Comparison of ENCODE assay signal across 23 cellular contexts in the genomic region with DNA sequence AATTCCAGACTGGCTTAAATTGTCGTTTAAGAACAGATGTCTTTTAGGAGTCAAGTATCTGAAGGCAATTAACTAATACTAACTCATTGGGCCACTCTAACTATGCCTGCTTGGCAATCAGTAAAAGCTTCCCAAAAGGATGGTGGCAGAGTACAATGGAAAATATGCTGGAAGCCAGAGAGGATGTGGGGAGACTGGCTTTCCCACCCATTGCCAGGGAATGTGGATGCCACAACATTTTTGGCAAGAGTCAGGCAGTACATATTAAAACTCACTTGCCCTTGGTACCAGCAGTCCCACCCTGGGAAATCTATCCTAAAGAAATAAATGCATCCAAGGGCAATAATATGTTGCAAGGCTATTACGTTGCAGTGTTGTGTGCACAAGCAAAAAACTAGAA.
DNase-seq lines count a peak whose midpoint lies in the region; ATAC-seq and TF ChIP-seq lines count a peak whose summit lies in the region.
"Had no signal": no experiment of that assay in that cellular context is flagged by ENCODE, and none has a peak within 500 bp of the region (broad histone marks: within the 10 kb centered on the region; RNA-seq: fewer than 3 reads in every experiment).

No MANE protein-coding gene starts in this region.

- TF ChIP-seq POLR2A in gastroesophageal sphincter (IDR thresholded peaks at IDR 0.05), result no peak

- TF ChIP-seq CTCF in fibroblast of the aortic adventitia (IDR thresholded peaks at IDR 0.05; ENCODE audit: insufficient read depth, low read length), result no peak
- TF ChIP-seq CTCF in GM10248 (IDR thresholded peaks at IDR 0.05; ENCODE audit: control extremely low read depth, extremely low read depth, low read depth, missing control alignments), result no peak
- no peak for TF ChIP-seq CTCF in gastroesophageal sphincter (IDR thresholded peaks at IDR 0.05)

- no peaks in the 10 kb centered on the region for H3K9me3 ChIP-seq in gastroesophageal sphincter
- H3K9me3 ChIP-seq: esophagus muscularis mucosa, gastrocnemius medialis, suprapubic skin, upper lobe of left lung had no signal

- POLR2A ChIA-PET in GM10248 (lab: Yijun Ruan, JAX), result no interaction called here

- H3K4me3 ChIP-seq in fibroblast of the aortic adventitia (ENCODE audit: low read depth, low read length) (no peak overlapping the region), gastroesophageal sphincter (no peak overlapping the region)
- H3K4me3 ChIP-seq: esophagus muscularis mucosa, gastrocnemius medialis, suprapubic skin, upper lobe of left lung had no signal

- peaks cover 0 to 15% (median 0%) of the 10 kb centered on the region in 3 donors for H3K4me1 ChIP-seq in gastroesophageal sphincter
- H3K4me1 ChIP-seq: upper lobe of left lung had no signal

- WGBS in gastroesophageal sphincter (ENCODE audit: low coverage in 1 of 2), 2 donors, result 69 to 71% methylated on average over 2 of the region's 2 CpGs

- DNase-seq in AG20443 (ENCODE audit: low spot score), result peak; percentile 59
- peak; percentile 35 for DNase-seq in HT1080 (ENCODE audit: low read depth)
- peak; percentile 19 for DNase-seq in fibroblast of the aortic adventitia (ENCODE audit: low read depth)
- no peak for DNase-seq in GM10248 (ENCODE audit: extremely low spot score)
- DNase-seq in DMS153 (lab: John Stamatoyannopoulos, UW), result no peak
- DNase-seq: activated CD4-positive, alpha-beta T cell treated with anti-CD3 and anti-CD28 coated beads, Interleukin-2, amount 50 U/mL, for 48 hours; activated CD4-positive, CD25-positive, alpha-beta regulatory T cell treated with anti-CD3 and anti-CD28 coated beads, Interleukin-2, amount 50 U/mL, for 72 hours; activated naive CD4-positive, alpha-beta T cell; activated naive CD8-positive, alpha-beta T cell treated with anti-CD3 and anti-CD28 coated beads, Interleukin-2, amount 50 U/mL, for 24 hours; activated T-cell treated with anti-CD3 and anti-CD28 coated beads, Interleukin-2, amount 50 U/mL, for 72 hours; brain microvascular endothelial cell; CD4-positive, CD25-positive, alpha-beta regulatory T cell; gastrocnemius medialis; GOT3; midbrain; NCI-H2029 treated with DMSO at 0.1 percent for 48 hours; stimulated activated naive CD4-positive, alpha-beta T cell; upper lobe of left lung had no signal

- TF ChIP-seq EP300 in gastroesophageal sphincter (IDR thresholded peaks at IDR 0.05), result no peak

- ATAC-seq in SK-N-SH treated with all-trans-retinoic acid at 6 μM for 48 hours (peak; percentile 56), gastroesophageal sphincter (no peak)
- ATAC-seq: activated naive CD8-positive, alpha-beta T cell treated with anti-CD3 and anti-CD28 coated beads, Interleukin-2, amount 50 U/mL, for 24 hours; activated T-cell treated with anti-CD3 and anti-CD28 coated beads, Interleukin-2, amount 50 U/mL, for 72 hours; gastrocnemius medialis; natural killer cell treated with Interleukin-12 subunit alpha and Interleukin-12 subunit beta and Interleukin-15 and Interleukin-18, amount 100 ng/mL, for 72 hours had no signal

- no peaks in the 10 kb centered on the region for H3K27me3 ChIP-seq in gastroesophageal sphincter
- H3K27me3 ChIP-seq: brain microvascular endothelial cell, esophagus muscularis mucosa, gastrocnemius medialis, suprapubic skin, upper lobe of left lung had no signal

- H3K36me3 ChIP-seq in gastroesophageal sphincter, result no peaks in the 10 kb centered on the region
- H3K36me3 ChIP-seq: brain microvascular endothelial cell, esophagus muscularis mucosa, gastrocnemius medialis, suprapubic skin, upper lobe of left lung had no signal

- CTCF ChIA-PET in GM10248 (lab: Yijun Ruan, JAX), result no interaction called here

- H3K27ac ChIP-seq in gastroesophageal sphincter, result no peak overlapping the region
- H3K27ac ChIP-seq: brain microvascular endothelial cell, esophagus muscularis mucosa, gastrocnemius medialis, suprapubic skin, upper lobe of left lung had no signal

TF ChIP-seq in SK-N-SH treated with all-trans-retinoic acid at 6 μM for 48 hours, 23 proteins besides CTCF, POLR2A, EP300 and RAD21:
- no peak for TF ChIP-seq ESRRG (CRISPR knock-in tag; IDR thresholded peaks at IDR 0.05)
- TF ChIP-seq ZFP30 (CRISPR knock-in tag; IDR thresholded peaks at IDR 0.05), result no peak
- TF ChIP-seq ZFP3 (CRISPR knock-in tag; IDR thresholded peaks at IDR 0.05), result no peak
- TF ChIP-seq ZNF8 (CRISPR knock-in tag; IDR thresholded peaks at IDR 0.05), result no peak
- no peak for TF ChIP-seq OSR1 (CRISPR knock-in tag; IDR thresholded peaks at IDR 0.05)
- no peak for TF ChIP-seq BACH2 (CRISPR knock-in tag; IDR thresholded peaks at IDR 0.05; ENCODE audit: borderline replicate concordance)

Comparison
In these comparisons a context has a peak if more than half of its experiments do, and no peak if none do; other contexts are left out.
1. DNase-seq: peak in AG20443 (single experiment), HT1080 (single experiment) and fibroblast of the aortic adventitia (single experiment); none in GM10248 (single experiment) and DMS153 (single experiment).